19 cellular contexts compared by ENCODE assay signal in genomic region chr1:15749399-15750291, GRCh38. TPM values are rescaled to one million over a fixed set of nuclear protein-coding genes. Genes with fewer than 3 reads are reported as not detected.
A peak's percentile ranks its signal among the peaks of the same experiment; 100 is the strongest.
DNase-seq lines count a peak whose midpoint lies in the region; ATAC-seq, FAIRE-seq and TF ChIP-seq lines count a peak whose summit lies in the region.
"Had no signal": no experiment of that assay in that cellular context is flagged by ENCODE, and none has a peak within 500 bp of the region (broad histone marks: within the 10 kb centered on the region; RNA-seq: fewer than 3 reads in every experiment).

No MANE protein-coding gene starts in this region.

- H4K20me1 ChIP-seq in GM23338 (replicated peaks; ENCODE audit: insufficient read depth): no peaks in the 10 kb centered on the region
- H4K20me1 ChIP-seq in astrocyte (ENCODE audit: insufficient read depth, low read length): no peaks in the 10 kb centered on the region

- no peaks in the 10 kb centered on the region for H3K36me3 Mint-ChIP-seq in GM23338 (ENCODE audit: low read depth)
- no peaks in the 10 kb centered on the region for H3K36me3 Mint-ChIP-seq in astrocyte (ENCODE audit: low read depth, unreplicated experiment)
- H3K36me3 Mint-ChIP-seq: IgD-negative memory B cell had no signal

- H3F3A ChIP-seq in GM23338 (replicated peaks; ENCODE audit: low read depth): no peaks in the 10 kb centered on the region

- intact Hi-C loops in sciatic nerve (cut with DNase I): no loop called here
- intact Hi-C loops in sigmoid colon (cut with DNase I): no loop called here

- H3K4me2 ChIP-seq in GM23338 (0 out of 2 replicates have a peak overlapping the region, but pooled peaks have one; percentile 32), astrocyte (ENCODE audit: low read length) (peak overlapping the region; percentile 31)

- no peak for TF ChIP-seq POLR2A in sigmoid colon (IDR thresholded peaks at IDR 0.05)

- H3K27me3 ChIP-seq in GM23338 (ENCODE audit: insufficient read depth): no peaks in the 10 kb centered on the region
- no peaks in the 10 kb centered on the region for H3K27me3 ChIP-seq in astrocyte (ENCODE audit: insufficient read depth, low read length)
- no peaks in the 10 kb centered on the region for H3K27me3 ChIP-seq in sigmoid colon
- H3K27me3 ChIP-seq: SJSA1 had no signal

- ATAC-seq in GM23338 (peak; percentile 48), sciatic nerve (peak; percentile 35)
- ATAC-seq: HCT116 had no signal

- no peak overlapping the region for H3K4me3 Mint-ChIP-seq in GM23338
- H3K4me3 Mint-ChIP-seq in astrocyte (ENCODE audit: unreplicated experiment): no peak overlapping the region
- H3K4me3 Mint-ChIP-seq: IgD-negative memory B cell had no signal

- DNase-seq in GM23338 (ENCODE audit: low spot score): peak; percentile 40
- peak; percentile 16 for DNase-seq in astrocyte (ENCODE audit: low read depth)
- DNase-seq in hepatic stellate cell (ENCODE audit: low spot score): peak; percentile 34
- no peak for DNase-seq in sciatic nerve (ENCODE audit: low spot score)
- DNase-seq in DMS153 (lab: John Stamatoyannopoulos, UW): no peak
- no peak for DNase-seq in AML-193 (lab: John Stamatoyannopoulos, UW)
- DNase-seq in sigmoid colon: no peak
- DNase-seq in NCI-H1092 (lab: John Stamatoyannopoulos, UW): no peak
- DNase-seq: GDM1; kidney glomerular epithelial cell; NCI-H69; occipital lobe; stimulated activated CD4-positive, alpha-beta T cell treated with anti-CD3 and anti-CD28 coated beads, Interleukin-4, amount 100 ng/mL, for 24 hours; stimulated activated naive CD4-positive, alpha-beta T cell had no signal

- no peak for FAIRE-seq in astrocyte (lab: Jason Lieb, UNC)
- FAIRE-seq: GM18507 had no signal

- TF ChIP-seq CTCF in GM23338 (conservative IDR thresholded peaks at IDR 0.05; ENCODE audit: low read depth in 2 of 2) (no peak), astrocyte (IDR thresholded peaks at IDR 0.05; ENCODE audit: insufficient read depth, low read depth, low read length) (no peak), sigmoid colon (IDR thresholded peaks at IDR 0.05) (no peak)

- H3K27me3 Mint-ChIP-seq in GM23338 (ENCODE audit: insufficient read depth, low read depth, poor library complexity) (peaks cover 9% of the 10 kb centered on the region), astrocyte (ENCODE audit: low read depth, unreplicated experiment) (peaks cover 12% of the 10 kb centered on the region)

- H3K27ac Mint-ChIP-seq in GM23338: no peak overlapping the region
- H3K27ac Mint-ChIP-seq in astrocyte (ENCODE audit: unreplicated experiment): no peak overlapping the region
- H3K27ac Mint-ChIP-seq: IgD-negative memory B cell had no signal

- H3K79me2 ChIP-seq in GM23338 (replicated peaks; ENCODE audit: insufficient read depth): no peaks in the 10 kb centered on the region
- no peaks in the 10 kb centered on the region for H3K79me2 ChIP-seq in astrocyte (ENCODE audit: insufficient read depth, low read length)

- H3K9me3 ChIP-seq in astrocyte (ENCODE audit: insufficient read depth, low read depth, low read length) (no peaks in the 10 kb centered on the region), sigmoid colon (no peaks in the 10 kb centered on the region)
- H3K9me3 ChIP-seq: SJSA1 had no signal

- H3K4me1 ChIP-seq in GM23338 (ENCODE audit: insufficient read depth): no peaks in the 10 kb centered on the region; the same call in 1 of the 2 replicates
- peaks cover 13% of the 10 kb centered on the region for H3K4me1 ChIP-seq in astrocyte (ENCODE audit: insufficient read depth, low read length)
- no peaks in the 10 kb centered on the region for H3K4me1 ChIP-seq in sigmoid colon

- no peak overlapping the region for H3K4me3 ChIP-seq in GM23338
- no peak overlapping the region for H3K4me3 ChIP-seq in astrocyte (ENCODE audit: insufficient read depth, low read depth, low read length)
- H3K4me3 ChIP-seq in sigmoid colon: no peak overlapping the region
- H3K4me3 ChIP-seq: SJSA1 had no signal

- H3K9me3 Mint-ChIP-seq in GM23338 (no peaks in the 10 kb centered on the region), astrocyte (ENCODE audit: unreplicated experiment) (peaks cover 1% of the 10 kb centered on the region)
- H3K9me3 Mint-ChIP-seq: IgD-negative memory B cell had no signal

- WGBS in sigmoid colon, 2 donors: 58 to 69% methylated on average over 19 of the region's 19 CpGs

- H3K27ac ChIP-seq in GM23338 (ENCODE audit: low read depth) (peak overlapping the region; percentile 14; the same call in 1 of the 2 replicates), astrocyte (ENCODE audit: low read depth, low read length) (no peak overlapping the region), sigmoid colon (no peak overlapping the region)
- H3K27ac ChIP-seq: SJSA1, VCaP had no signal

- H3K9me2 ChIP-seq in GM23338 (ENCODE audit: insufficient read depth): no peaks in the 10 kb centered on the region

- H3K9ac ChIP-seq in astrocyte (ENCODE audit: low read length): no peak overlapping the region

- H3K36me3 ChIP-seq in GM23338 (ENCODE audit: insufficient read depth): no peaks in the 10 kb centered on the region
- H3K36me3 ChIP-seq in astrocyte (ENCODE audit: insufficient read depth, low read length): no peaks in the 10 kb centered on the region
- no peaks in the 10 kb centered on the region for H3K36me3 ChIP-seq in sigmoid colon
- H3K36me3 ChIP-seq: SJSA1 had no signal

- peak overlapping the region; percentile 81 for H2AFZ ChIP-seq in GM23338
- peak overlapping the region; percentile 49 for H2AFZ ChIP-seq in astrocyte (ENCODE audit: low read depth, low read length)

- H3K4me1 Mint-ChIP-seq in GM23338: peaks cover 2% of the 10 kb centered on the region; the same call in 2 of the 3 replicates
- no peaks in the 10 kb centered on the region for H3K4me1 Mint-ChIP-seq in astrocyte (ENCODE audit: low read depth, unreplicated experiment)

- TF ChIP-seq EP300 in sigmoid colon (IDR thresholded peaks at IDR 0.05): no peak

TF ChIP-seq in GM23338, 12 proteins besides CTCF, POLR2A, EP300 and RAD21 (continues in another document):
- no peak for TF ChIP-seq JUNB (IDR thresholded peaks at IDR 0.05; ENCODE audit: unreplicated experiment)
- no peak for TF ChIP-seq NANOG (IDR thresholded peaks at IDR 0.05; ENCODE audit: borderline replicate concordance)
- TF ChIP-seq EZH2 (IDR thresholded peaks at IDR 0.05; ENCODE audit: low read depth, unreplicated experiment): no peak

RNA-seq across cellular contexts. Expression of gene TMEM82, which starts 7.3 kb away (rescaled TPM):
- not detected in 2 replicates for total RNA-seq in GM23338 (2014; rRNA removed; shearing (Covaris generic))
- polyA plus RNA-seq in GM23338 (2016; fragmentation: Nextera tagmentation; extraction: Ambion mirVana): 0.42 TPM in 1 of 2 replicates, not detected in the other
- total RNA-seq in astrocyte: not detected in 2 replicates
- total RNA-seq in sciatic nerve: not detected
- total RNA-seq in sigmoid colon: under 1 TPM in 1 of 4 donors, not detected in 3; 0.55 TPM
- 10 to 100 TPM in 2 of 3 donors, 1 to 10 TPM in 1; 4.8 to 19.3 (median 17.3) TPM for polyA plus RNA-seq in sigmoid colon
- total RNA-seq: occipital lobe, SJSA1 had no signal
- polyA plus RNA-seq: IgD-negative memory B cell had no signal

RNA-seq across cellular contexts. Expression of gene FBLIM1, which starts 8.9 kb away (rescaled TPM):
- 69.1 and 81.7 TPM in 2 replicates for total RNA-seq in GM23338 (2014; rRNA removed; shearing (Covaris generic))
- polyA plus RNA-seq in GM23338 (2016; fragmentation: Nextera tagmentation; extraction: Ambion mirVana): 40.2 and 41.7 TPM in 2 replicates
- total RNA-seq in astrocyte: 170 and 179 TPM in 2 replicates
- total RNA-seq in sciatic nerve: 29.0 TPM
- 10 to 100 TPM; 28.1 to 53.2 (median 49.8) TPM for total RNA-seq in sigmoid colon
- polyA plus RNA-seq in sigmoid colon: 100 to 1,000 TPM; 107 to 227 (median 175) TPM
- polyA plus RNA-seq: IgD-negative memory B cell had no signal

RNA-seq across cellular contexts. Expression of gene SLC25A34, which starts 13.6 kb away (rescaled TPM):
- total RNA-seq in GM23338 (2014; rRNA removed; shearing (Covaris generic)): 0.27 and 3.5 TPM in 2 replicates
- polyA plus RNA-seq in GM23338 (2016; fragmentation: Nextera tagmentation; extraction: Ambion mirVana) (0.11 and 0.16 TPM in 2 replicates), sigmoid colon (10 to 100 TPM in 2 of 3 donors, 1 to 10 TPM in 1; 3.0 to 16.0 (median 12.1) TPM)
- total RNA-seq in astrocyte (0.73 and 1.0 TPM in 2 replicates), sciatic nerve (1.6 TPM), sigmoid colon (1 to 10 TPM in 3 of 4 donors, under 1 TPM in 1; 0.36 to 1.8 (median 1.6) TPM)
- polyA plus RNA-seq: IgD-negative memory B cell had no signal

RNA-seq across cellular contexts. Expression of gene UQCRHL, which starts 57.8 kb away (rescaled TPM):
- 2.3 and 3.9 TPM in 2 replicates for total RNA-seq in GM23338 (2014; rRNA removed; shearing (Covaris generic))
- polyA plus RNA-seq in GM23338 (2016; fragmentation: Nextera tagmentation; extraction: Ambion mirVana) (3.0 and 3.6 TPM in 2 replicates), sigmoid colon (1 to 10 TPM; 3.6 to 4.6 (median 4.0) TPM)
- total RNA-seq in astrocyte (1.3 and 1.7 TPM in 2 replicates), sciatic nerve (1.5 TPM), sigmoid colon (1 to 10 TPM in 2 of 4 donors, under 1 TPM in 2; 0.54 to 2.2 (median 1.3) TPM)

Comparison
In these comparisons a context has a peak if more than half of its experiments do, and no peak if none do; other contexts are left out.
1. DNase-seq: peak in GM23338 (single experiment), astrocyte (single experiment) and hepatic stellate cell (single experiment); none in sciatic nerve (single experiment), DMS153 (single experiment), AML-193 (0 of 2), sigmoid colon (single experiment) and NCI-H1092 (single experiment).